Comparison of ENCODE assay signal across 23 cellular contexts in genomic region chr13:91845612-91846011, GRCh38.
A peak's percentile ranks its signal among the peaks of the same experiment; 100 is the strongest.
DNase-seq lines count a peak whose midpoint lies in the region; ATAC-seq and TF ChIP-seq lines count a peak whose summit lies in the region.
"Had no signal": no experiment of that assay in that cellular context is flagged by ENCODE, and none has a peak within 500 bp of the region (broad histone marks: within the 10 kb centered on the region; RNA-seq: fewer than 3 reads in every experiment).

No MANE protein-coding gene starts in this region.

- H3K4me3 Mint-ChIP-seq in CD8-positive, alpha-beta memory T cell = no peak overlapping the region
- H3K4me3 Mint-ChIP-seq: B cell; CD4-positive, alpha-beta T cell; CD8-positive, alpha-beta T cell had no signal

- H3K4me1 Mint-ChIP-seq in CD8-positive, alpha-beta memory T cell = no peaks in the 10 kb centered on the region
- H3K4me1 Mint-ChIP-seq: B cell had no signal

- H3K4me3 ChIP-seq in SK-N-SH (ENCODE audit: low read depth in 2 of 2, low read length in 1 of 2) (no peak overlapping the region), SK-N-MC (peak overlapping the region; percentile 12; the same call in 1 of the 2 replicates)
- no peak overlapping the region for H3K4me3 ChIP-seq in CD8-positive, alpha-beta memory T cell (ENCODE audit: low read length)
- H3K4me3 ChIP-seq: A549; BLaER1 treated with 17β-estradiol and CSF1 and Interleukin-3, amounts not matched to agents 10 nM and 100 nM; GM12878 had no signal

- H3K27ac ChIP-seq in SK-N-SH (ENCODE audit: low read depth in 2 of 2, low read length in 1 of 2) (no peak overlapping the region), SK-N-MC (no peak overlapping the region)
- no peak overlapping the region for H3K27ac ChIP-seq in CD8-positive, alpha-beta memory T cell (ENCODE audit: low read depth, low read length)
- H3K27ac ChIP-seq: 22Rv1; A549; BLaER1 treated with 17β-estradiol and CSF1 and Interleukin-3, amounts not matched to agents 10 nM and 100 nM; C4-2B had no signal

- CTCF ChIA-PET in SK-N-SH (lab: Yijun Ruan, JAX) = no interaction called here
- CTCF ChIA-PET in CD8-positive, alpha-beta memory T cell (lab: Charles Lee) = no interaction called here

- H3K9me3 ChIP-seq in SK-N-SH (no peaks in the 10 kb centered on the region), SK-N-MC (ENCODE audit: low read depth, low read length) (no peaks in the 10 kb centered on the region)
- H3K9me3 ChIP-seq in CD8-positive, alpha-beta memory T cell (ENCODE audit: low read length) = no peaks in the 10 kb centered on the region
- H3K9me3 ChIP-seq: A549; BLaER1 treated with 17β-estradiol and CSF1 and Interleukin-3, amounts not matched to agents 10 nM and 100 nM had no signal

- no peaks in the 10 kb centered on the region for H3K27me3 ChIP-seq in SK-N-SH (ENCODE audit: insufficient read depth)
- no peaks in the 10 kb centered on the region for H3K27me3 ChIP-seq in CD8-positive, alpha-beta memory T cell (ENCODE audit: insufficient read depth, low read length, poor library complexity, severe bottlenecking)
- H3K27me3 ChIP-seq: BLaER1 treated with 17β-estradiol and CSF1 and Interleukin-3, amounts not matched to agents 10 nM and 100 nM had no signal

- H3K27me3 Mint-ChIP-seq in CD8-positive, alpha-beta memory T cell = no peaks in the 10 kb centered on the region
- H3K27me3 Mint-ChIP-seq: B cell; CD4-positive, alpha-beta T cell had no signal

- ATAC-seq in SK-N-SH treated with all-trans-retinoic acid at 6 μM for 48 hours (no peak), GM18867 (IDR thresholded peaks at IDR 0.05; ENCODE audit: unreplicated experiment) (no peak)
- ATAC-seq: A549; CD8-positive, alpha-beta T cell; GM12878 had no signal

- H3K79me2 ChIP-seq in SK-N-SH (ENCODE audit: insufficient read depth) = no peaks in the 10 kb centered on the region

- H3K36me3 ChIP-seq in SK-N-SH (replicated peaks in 1 of 2; ENCODE audit: control insufficient read depth in 1 of 2, insufficient read depth in 2 of 2, low read length in 1 of 2) = no peaks in the 10 kb centered on the region
- no peaks in the 10 kb centered on the region for H3K36me3 ChIP-seq in SK-N-MC (ENCODE audit: insufficient read depth, low read length)
- H3K36me3 ChIP-seq in CD8-positive, alpha-beta memory T cell (ENCODE audit: insufficient read depth, low read length) = no peaks in the 10 kb centered on the region
- H3K36me3 ChIP-seq: BLaER1 treated with 17β-estradiol and CSF1 and Interleukin-3, amounts not matched to agents 10 nM and 100 nM had no signal

- no peak overlapping the region for H3K27ac Mint-ChIP-seq in CD8-positive, alpha-beta memory T cell
- H3K27ac Mint-ChIP-seq: B cell; CD4-positive, alpha-beta T cell; CD8-positive, alpha-beta T cell had no signal

- 14% methylated on average over 3 of the region's 3 CpGs for WGBS in SK-N-SH (ENCODE audit: low lambda C conversion rate)

- no peak for TF ChIP-seq EP300 in SK-N-SH (IDR thresholded peaks at IDR 0.05; ENCODE audit: borderline replicate concordance in 1 of 2, low read depth in 1 of 2, low read length in 1 of 2)

- H3K9ac ChIP-seq in SK-N-SH (no peak overlapping the region), SK-N-MC (ENCODE audit: insufficient read length) (no peak overlapping the region)
- H3K9ac ChIP-seq: BLaER1 treated with 17β-estradiol and CSF1 and Interleukin-3, amounts not matched to agents 10 nM and 100 nM had no signal

- TF ChIP-seq CTCF in SK-N-SH (IDR thresholded peaks at IDR 0.05) = no peak

- H3K9me3 Mint-ChIP-seq in CD8-positive, alpha-beta memory T cell = peaks cover 0 to 31% (median 8%) of the 10 kb centered on the region in 5 donors

- H3K36me3 Mint-ChIP-seq in CD8-positive, alpha-beta memory T cell = no peaks in the 10 kb centered on the region
- H3K36me3 Mint-ChIP-seq: CD8-positive, alpha-beta T cell had no signal

- no peaks in the 10 kb centered on the region for H3K9me2 ChIP-seq in SK-N-SH

- H3F3A ChIP-seq in SK-N-SH (replicated peaks; ENCODE audit: insufficient read depth) = no peaks in the 10 kb centered on the region

- H3K4me2 ChIP-seq in SK-N-SH = no peak overlapping the region
- H3K4me2 ChIP-seq: A549; BLaER1 treated with 17β-estradiol and CSF1 and Interleukin-3, amounts not matched to agents 10 nM and 100 nM had no signal

- no peaks in the 10 kb centered on the region for H3K4me1 ChIP-seq in SK-N-SH (ENCODE audit: control insufficient read depth in 1 of 2, insufficient read depth in 2 of 2, low read depth in 1 of 2, low read length in 1 of 2)
- H3K4me1 ChIP-seq in CD8-positive, alpha-beta memory T cell (ENCODE audit: insufficient read depth, low read length) = no peaks in the 10 kb centered on the region
- H3K4me1 ChIP-seq: A549; BLaER1 treated with 17β-estradiol and CSF1 and Interleukin-3, amounts not matched to agents 10 nM and 100 nM had no signal

- no peaks in the 10 kb centered on the region for H4K20me1 ChIP-seq in SK-N-SH (ENCODE audit: insufficient read depth)
- H4K20me1 ChIP-seq: BLaER1 treated with 17β-estradiol and CSF1 and Interleukin-3, amounts not matched to agents 10 nM and 100 nM had no signal

- no peak for DNase-seq in SK-N-SH
- DNase-seq in NCI-H82 (lab: John Stamatoyannopoulos, UW) = peak; percentile 56
- DNase-seq in SK-N-MC (ENCODE audit: low read depth, low spot score) = peak; percentile 53
- DNase-seq in CD8-positive, alpha-beta memory T cell = no peak
- DNase-seq: AML-193; CD4-positive, alpha-beta T cell; CD8-positive, alpha-beta T cell; COR-L47; DMS 273 treated with DMSO at 0.1 percent for 48 hours; DMS153; DMS53; DMS79; DND-41; EL; GDM1 had no signal

- POLR2A ChIA-PET in SK-N-SH (lab: Yijun Ruan, JAX) = no interaction called here
- POLR2A ChIA-PET in CD8-positive, alpha-beta memory T cell (lab: Charles Lee) = no interaction called here

- TF ChIP-seq RAD21 in SK-N-SH (IDR thresholded peaks at IDR 0.05; ENCODE audit: low read length) = no peak

- no peak overlapping the region for H2AFZ ChIP-seq in SK-N-SH (ENCODE audit: low read depth)

TF ChIP-seq in SK-N-SH treated with all-trans-retinoic acid at 6 μM for 48 hours, 23 proteins besides CTCF, POLR2A, EP300 and RAD21 (continues in another document):
- TF ChIP-seq ZFP3 (CRISPR knock-in tag; IDR thresholded peaks at IDR 0.05) = no peak
- TF ChIP-seq CSRNP3 (CRISPR knock-in tag; IDR thresholded peaks at IDR 0.05) = no peak

TF ChIP-seq in SK-N-SH, 30 proteins besides CTCF, POLR2A, EP300 and RAD21:
- TF ChIP-seq NRF1 (IDR thresholded peaks at IDR 0.05; ENCODE audit: low read depth, low read length) (no peak), SIN3A (IDR thresholded peaks at IDR 0.05; ENCODE audit: borderline replicate concordance, low read depth, low read length) (no peak)

Comparison
In these comparisons a context has a peak if more than half of its experiments do, and no peak if none do; other contexts are left out.
1. DNase-seq: peak in NCI-H82 (single experiment) and SK-N-MC (single experiment); none in SK-N-SH (single experiment) and CD8-positive, alpha-beta memory T cell (0 of 5).